Comparison of ENCODE assay signal across 1 cellular context in genomic region chr2:234691968-234692955, GRCh38.
TF ChIP-seq lines count a peak whose summit lies in the region.

No MANE protein-coding gene starts in this region.

TF ChIP-seq in HepG2, 621 proteins besides CTCF, POLR2A, EP300 and RAD21 (continued from another document and continues in another):
- TF ChIP-seq, protein P1, sequence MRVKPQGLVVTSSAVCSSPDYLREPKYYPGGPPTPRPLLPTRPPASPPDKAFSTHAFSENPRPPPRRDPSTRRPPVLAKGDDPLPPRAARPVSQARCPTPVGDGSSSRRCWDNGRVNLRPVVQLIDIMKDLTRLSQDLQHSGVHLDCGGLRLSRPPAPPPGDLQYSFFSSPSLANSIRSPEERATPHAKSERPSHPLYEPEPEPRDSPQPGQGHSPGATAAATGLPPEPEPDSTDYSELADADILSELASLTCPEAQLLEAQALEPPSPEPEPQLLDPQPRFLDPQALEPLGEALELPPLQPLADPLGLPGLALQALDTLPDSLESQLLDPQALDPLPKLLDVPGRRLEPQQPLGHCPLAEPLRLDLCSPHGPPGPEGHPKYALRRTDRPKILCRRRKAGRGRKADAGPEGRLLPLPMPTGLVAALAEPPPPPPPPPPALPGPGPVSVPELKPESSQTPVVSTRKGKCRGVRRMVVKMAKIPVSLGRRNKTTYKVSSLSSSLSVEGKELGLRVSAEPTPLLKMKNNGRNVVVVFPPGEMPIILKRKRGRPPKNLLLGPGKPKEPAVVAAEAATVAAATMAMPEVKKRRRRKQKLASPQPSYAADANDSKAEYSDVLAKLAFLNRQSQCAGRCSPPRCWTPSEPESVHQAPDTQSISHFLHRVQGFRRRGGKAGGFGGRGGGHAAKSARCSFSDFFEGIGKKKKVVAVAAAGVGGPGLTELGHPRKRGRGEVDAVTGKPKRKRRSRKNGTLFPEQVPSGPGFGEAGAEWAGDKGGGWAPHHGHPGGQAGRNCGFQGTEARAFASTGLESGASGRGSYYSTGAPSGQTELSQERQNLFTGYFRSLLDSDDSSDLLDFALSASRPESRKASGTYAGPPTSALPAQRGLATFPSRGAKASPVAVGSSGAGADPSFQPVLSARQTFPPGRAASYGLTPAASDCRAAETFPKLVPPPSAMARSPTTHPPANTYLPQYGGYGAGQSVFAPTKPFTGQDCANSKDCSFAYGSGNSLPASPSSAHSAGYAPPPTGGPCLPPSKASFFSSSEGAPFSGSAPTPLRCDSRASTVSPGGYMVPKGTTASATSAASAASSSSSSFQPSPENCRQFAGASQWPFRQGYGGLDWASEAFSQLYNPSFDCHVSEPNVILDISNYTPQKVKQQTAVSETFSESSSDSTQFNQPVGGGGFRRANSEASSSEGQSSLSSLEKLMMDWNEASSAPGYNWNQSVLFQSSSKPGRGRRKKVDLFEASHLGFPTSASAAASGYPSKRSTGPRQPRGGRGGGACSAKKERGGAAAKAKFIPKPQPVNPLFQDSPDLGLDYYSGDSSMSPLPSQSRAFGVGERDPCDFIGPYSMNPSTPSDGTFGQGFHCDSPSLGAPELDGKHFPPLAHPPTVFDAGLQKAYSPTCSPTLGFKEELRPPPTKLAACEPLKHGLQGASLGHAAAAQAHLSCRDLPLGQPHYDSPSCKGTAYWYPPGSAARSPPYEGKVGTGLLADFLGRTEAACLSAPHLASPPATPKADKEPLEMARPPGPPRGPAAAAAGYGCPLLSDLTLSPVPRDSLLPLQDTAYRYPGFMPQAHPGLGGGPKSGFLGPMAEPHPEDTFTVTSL (CRISPR knock-in tag; IDR thresholded peaks at IDR 0.05; ENCODE audit: borderline replicate concordance): peak; percentile 82
- TF ChIP-seq ZNF607 (CRISPR knock-in tag; IDR thresholded peaks at IDR 0.05; ENCODE audit: borderline replicate concordance) (no peak), SNAI1 (CRISPR knock-in tag; IDR thresholded peaks at IDR 0.05; ENCODE audit: borderline replicate concordance) (no peak), ZFP82 (CRISPR knock-in tag; IDR thresholded peaks at IDR 0.05; ENCODE audit: borderline replicate concordance) (no peak), BCL6 (CRISPR knock-in tag; IDR thresholded peaks at IDR 0.05) (peak; percentile 71), KDM4B (CRISPR knock-in tag; IDR thresholded peaks at IDR 0.05) (no peak), ZNF484 (CRISPR knock-in tag; IDR thresholded peaks at IDR 0.05; ENCODE audit: borderline replicate concordance, low read depth) (no peak), ZNF256 (CRISPR knock-in tag; conservative IDR thresholded peaks at IDR 0.05) (no peak), PLRG1 (conservative IDR thresholded peaks at IDR 0.05) (no peak), TCF7 (IDR thresholded peaks at IDR 0.05; ENCODE audit: low read depth) (peak; percentile 56), DNMT3B (CRISPR knock-in tag; conservative IDR thresholded peaks at IDR 0.05) (no peak), MXI1 (IDR thresholded peaks at IDR 0.05; ENCODE audit: borderline replicate concordance, low read depth, low read length) (no peak), MZF1 (CRISPR knock-in tag; IDR thresholded peaks at IDR 0.05; ENCODE audit: borderline replicate concordance) (no peak), SP1 (IDR thresholded peaks at IDR 0.05) (no peak), SP1 (CRISPR knock-in tag; IDR thresholded peaks at IDR 0.05) (no peak), GABPA (IDR thresholded peaks at IDR 0.05; ENCODE audit: low read depth, low read length) (no peak), GABPA (CRISPR knock-in tag; IDR thresholded peaks at IDR 0.05; ENCODE audit: low read depth) (no peak), IKZF1 (IDR thresholded peaks at IDR 0.05) (no peak), TOE1 (CRISPR knock-in tag; IDR thresholded peaks at IDR 0.05) (peak; percentile 50; the same call in 1 of the 2 replicates), DPF2 (CRISPR knock-in tag; IDR thresholded peaks at IDR 0.05; ENCODE audit: borderline replicate concordance, low read depth) (no peak), KDM2A (CRISPR knock-in tag; IDR thresholded peaks at IDR 0.05; ENCODE audit: borderline replicate concordance, low read depth) (no peak), CREM (IDR thresholded peaks at IDR 0.05) (peak; percentile 83), CREM (CRISPR knock-in tag; IDR thresholded peaks at IDR 0.05) (no peak), MIXL1 (CRISPR knock-in tag; IDR thresholded peaks at IDR 0.05) (peak; percentile 70; the same call in 1 of the 2 replicates), ZNF234 (CRISPR knock-in tag; conservative IDR thresholded peaks at IDR 0.05) (no peak), SRSF4 (IDR thresholded peaks at IDR 0.05; ENCODE audit: low read depth, low read length, poor library complexity, severe bottlenecking) (no peak), REXO4 (CRISPR knock-in tag; IDR thresholded peaks at IDR 0.05; ENCODE audit: borderline replicate concordance) (no peak), NFRKB (IDR thresholded peaks at IDR 0.05) (no peak), ZNF816 (CRISPR knock-in tag; IDR thresholded peaks at IDR 0.05; ENCODE audit: borderline replicate concordance) (no peak), ZSCAN21 (CRISPR knock-in tag; IDR thresholded peaks at IDR 0.05; ENCODE audit: borderline replicate concordance) (no peak), ZNF713 (CRISPR knock-in tag; IDR thresholded peaks at IDR 0.05) (0 out of 2 replicates have a peak, but pooled peaks have one; percentile 17)
- TF ChIP-seq, protein P2, sequence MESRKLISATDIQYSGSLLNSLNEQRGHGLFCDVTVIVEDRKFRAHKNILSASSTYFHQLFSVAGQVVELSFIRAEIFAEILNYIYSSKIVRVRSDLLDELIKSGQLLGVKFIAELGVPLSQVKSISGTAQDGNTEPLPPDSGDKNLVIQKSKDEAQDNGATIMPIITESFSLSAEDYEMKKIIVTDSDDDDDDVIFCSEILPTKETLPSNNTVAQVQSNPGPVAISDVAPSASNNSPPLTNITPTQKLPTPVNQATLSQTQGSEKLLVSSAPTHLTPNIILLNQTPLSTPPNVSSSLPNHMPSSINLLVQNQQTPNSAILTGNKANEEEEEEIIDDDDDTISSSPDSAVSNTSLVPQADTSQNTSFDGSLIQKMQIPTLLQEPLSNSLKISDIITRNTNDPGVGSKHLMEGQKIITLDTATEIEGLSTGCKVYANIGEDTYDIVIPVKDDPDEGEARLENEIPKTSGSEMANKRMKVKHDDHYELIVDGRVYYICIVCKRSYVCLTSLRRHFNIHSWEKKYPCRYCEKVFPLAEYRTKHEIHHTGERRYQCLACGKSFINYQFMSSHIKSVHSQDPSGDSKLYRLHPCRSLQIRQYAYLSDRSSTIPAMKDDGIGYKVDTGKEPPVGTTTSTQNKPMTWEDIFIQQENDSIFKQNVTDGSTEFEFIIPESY (CRISPR knock-in tag; IDR thresholded peaks at IDR 0.05): peak; percentile 56; the same call in 1 of the 2 replicates
- TF ChIP-seq, protein P3, sequence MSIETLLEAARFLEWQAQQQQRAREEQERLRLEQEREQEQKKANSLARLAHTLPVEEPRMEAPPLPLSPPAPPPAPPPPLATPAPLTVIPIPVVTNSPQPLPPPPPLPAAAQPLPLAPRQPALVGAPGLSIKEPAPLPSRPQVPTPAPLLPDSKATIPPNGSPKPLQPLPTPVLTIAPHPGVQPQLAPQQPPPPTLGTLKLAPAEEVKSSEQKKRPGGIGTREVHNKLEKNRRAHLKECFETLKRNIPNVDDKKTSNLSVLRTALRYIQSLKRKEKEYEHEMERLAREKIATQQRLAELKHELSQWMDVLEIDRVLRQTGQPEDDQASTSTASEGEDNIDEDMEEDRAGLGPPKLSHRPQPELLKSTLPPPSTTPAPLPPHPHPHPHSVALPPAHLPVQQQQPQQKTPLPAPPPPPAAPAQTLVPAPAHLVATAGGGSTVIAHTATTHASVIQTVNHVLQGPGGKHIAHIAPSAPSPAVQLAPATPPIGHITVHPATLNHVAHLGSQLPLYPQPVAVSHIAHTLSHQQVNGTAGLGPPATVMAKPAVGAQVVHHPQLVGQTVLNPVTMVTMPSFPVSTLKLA (IDR thresholded peaks at IDR 0.05): no peak
- TF ChIP-seq, protein P4, sequence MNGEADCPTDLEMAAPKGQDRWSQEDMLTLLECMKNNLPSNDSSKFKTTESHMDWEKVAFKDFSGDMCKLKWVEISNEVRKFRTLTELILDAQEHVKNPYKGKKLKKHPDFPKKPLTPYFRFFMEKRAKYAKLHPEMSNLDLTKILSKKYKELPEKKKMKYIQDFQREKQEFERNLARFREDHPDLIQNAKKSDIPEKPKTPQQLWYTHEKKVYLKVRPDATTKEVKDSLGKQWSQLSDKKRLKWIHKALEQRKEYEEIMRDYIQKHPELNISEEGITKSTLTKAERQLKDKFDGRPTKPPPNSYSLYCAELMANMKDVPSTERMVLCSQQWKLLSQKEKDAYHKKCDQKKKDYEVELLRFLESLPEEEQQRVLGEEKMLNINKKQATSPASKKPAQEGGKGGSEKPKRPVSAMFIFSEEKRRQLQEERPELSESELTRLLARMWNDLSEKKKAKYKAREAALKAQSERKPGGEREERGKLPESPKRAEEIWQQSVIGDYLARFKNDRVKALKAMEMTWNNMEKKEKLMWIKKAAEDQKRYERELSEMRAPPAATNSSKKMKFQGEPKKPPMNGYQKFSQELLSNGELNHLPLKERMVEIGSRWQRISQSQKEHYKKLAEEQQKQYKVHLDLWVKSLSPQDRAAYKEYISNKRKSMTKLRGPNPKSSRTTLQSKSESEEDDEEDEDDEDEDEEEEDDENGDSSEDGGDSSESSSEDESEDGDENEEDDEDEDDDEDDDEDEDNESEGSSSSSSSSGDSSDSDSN (CRISPR knock-in tag; IDR thresholded peaks at IDR 0.05): no peak
- TF ChIP-seq, protein P5, sequence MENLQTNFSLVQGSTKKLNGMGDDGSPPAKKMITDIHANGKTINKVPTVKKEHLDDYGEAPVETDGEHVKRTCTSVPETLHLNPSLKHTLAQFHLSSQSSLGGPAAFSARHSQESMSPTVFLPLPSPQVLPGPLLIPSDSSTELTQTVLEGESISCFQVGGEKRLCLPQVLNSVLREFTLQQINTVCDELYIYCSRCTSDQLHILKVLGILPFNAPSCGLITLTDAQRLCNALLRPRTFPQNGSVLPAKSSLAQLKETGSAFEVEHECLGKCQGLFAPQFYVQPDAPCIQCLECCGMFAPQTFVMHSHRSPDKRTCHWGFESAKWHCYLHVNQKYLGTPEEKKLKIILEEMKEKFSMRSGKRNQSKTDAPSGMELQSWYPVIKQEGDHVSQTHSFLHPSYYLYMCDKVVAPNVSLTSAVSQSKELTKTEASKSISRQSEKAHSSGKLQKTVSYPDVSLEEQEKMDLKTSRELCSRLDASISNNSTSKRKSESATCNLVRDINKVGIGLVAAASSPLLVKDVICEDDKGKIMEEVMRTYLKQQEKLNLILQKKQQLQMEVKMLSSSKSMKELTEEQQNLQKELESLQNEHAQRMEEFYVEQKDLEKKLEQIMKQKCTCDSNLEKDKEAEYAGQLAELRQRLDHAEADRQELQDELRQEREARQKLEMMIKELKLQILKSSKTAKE (CRISPR knock-in tag; IDR thresholded peaks at IDR 0.05; ENCODE audit: borderline replicate concordance): no peak; the same call in 1 of the 2 replicates
- TF ChIP-seq, protein P6, sequence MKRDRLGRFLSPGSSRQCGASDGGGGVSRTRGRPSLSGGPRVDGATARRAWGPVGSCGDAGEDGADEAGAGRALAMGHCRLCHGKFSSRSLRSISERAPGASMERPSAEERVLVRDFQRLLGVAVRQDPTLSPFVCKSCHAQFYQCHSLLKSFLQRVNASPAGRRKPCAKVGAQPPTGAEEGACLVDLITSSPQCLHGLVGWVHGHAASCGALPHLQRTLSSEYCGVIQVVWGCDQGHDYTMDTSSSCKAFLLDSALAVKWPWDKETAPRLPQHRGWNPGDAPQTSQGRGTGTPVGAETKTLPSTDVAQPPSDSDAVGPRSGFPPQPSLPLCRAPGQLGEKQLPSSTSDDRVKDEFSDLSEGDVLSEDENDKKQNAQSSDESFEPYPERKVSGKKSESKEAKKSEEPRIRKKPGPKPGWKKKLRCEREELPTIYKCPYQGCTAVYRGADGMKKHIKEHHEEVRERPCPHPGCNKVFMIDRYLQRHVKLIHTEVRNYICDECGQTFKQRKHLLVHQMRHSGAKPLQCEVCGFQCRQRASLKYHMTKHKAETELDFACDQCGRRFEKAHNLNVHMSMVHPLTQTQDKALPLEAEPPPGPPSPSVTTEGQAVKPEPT (CRISPR knock-in tag; IDR thresholded peaks at IDR 0.05; ENCODE audit: low read depth): no peak
- TF ChIP-seq, protein P7, sequence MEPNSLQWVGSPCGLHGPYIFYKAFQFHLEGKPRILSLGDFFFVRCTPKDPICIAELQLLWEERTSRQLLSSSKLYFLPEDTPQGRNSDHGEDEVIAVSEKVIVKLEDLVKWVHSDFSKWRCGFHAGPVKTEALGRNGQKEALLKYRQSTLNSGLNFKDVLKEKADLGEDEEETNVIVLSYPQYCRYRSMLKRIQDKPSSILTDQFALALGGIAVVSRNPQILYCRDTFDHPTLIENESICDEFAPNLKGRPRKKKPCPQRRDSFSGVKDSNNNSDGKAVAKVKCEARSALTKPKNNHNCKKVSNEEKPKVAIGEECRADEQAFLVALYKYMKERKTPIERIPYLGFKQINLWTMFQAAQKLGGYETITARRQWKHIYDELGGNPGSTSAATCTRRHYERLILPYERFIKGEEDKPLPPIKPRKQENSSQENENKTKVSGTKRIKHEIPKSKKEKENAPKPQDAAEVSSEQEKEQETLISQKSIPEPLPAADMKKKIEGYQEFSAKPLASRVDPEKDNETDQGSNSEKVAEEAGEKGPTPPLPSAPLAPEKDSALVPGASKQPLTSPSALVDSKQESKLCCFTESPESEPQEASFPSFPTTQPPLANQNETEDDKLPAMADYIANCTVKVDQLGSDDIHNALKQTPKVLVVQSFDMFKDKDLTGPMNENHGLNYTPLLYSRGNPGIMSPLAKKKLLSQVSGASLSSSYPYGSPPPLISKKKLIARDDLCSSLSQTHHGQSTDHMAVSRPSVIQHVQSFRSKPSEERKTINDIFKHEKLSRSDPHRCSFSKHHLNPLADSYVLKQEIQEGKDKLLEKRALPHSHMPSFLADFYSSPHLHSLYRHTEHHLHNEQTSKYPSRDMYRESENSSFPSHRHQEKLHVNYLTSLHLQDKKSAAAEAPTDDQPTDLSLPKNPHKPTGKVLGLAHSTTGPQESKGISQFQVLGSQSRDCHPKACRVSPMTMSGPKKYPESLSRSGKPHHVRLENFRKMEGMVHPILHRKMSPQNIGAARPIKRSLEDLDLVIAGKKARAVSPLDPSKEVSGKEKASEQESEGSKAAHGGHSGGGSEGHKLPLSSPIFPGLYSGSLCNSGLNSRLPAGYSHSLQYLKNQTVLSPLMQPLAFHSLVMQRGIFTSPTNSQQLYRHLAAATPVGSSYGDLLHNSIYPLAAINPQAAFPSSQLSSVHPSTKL (CRISPR knock-in tag; IDR thresholded peaks at IDR 0.05): peak; percentile 78
- TF ChIP-seq, protein P8, sequence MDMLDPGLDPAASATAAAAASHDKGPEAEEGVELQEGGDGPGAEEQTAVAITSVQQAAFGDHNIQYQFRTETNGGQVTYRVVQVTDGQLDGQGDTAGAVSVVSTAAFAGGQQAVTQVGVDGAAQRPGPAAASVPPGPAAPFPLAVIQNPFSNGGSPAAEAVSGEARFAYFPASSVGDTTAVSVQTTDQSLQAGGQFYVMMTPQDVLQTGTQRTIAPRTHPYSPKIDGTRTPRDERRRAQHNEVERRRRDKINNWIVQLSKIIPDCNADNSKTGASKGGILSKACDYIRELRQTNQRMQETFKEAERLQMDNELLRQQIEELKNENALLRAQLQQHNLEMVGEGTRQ (IDR thresholded peaks at IDR 0.05; ENCODE audit: low read depth, low read length): no peak
- TF ChIP-seq, protein P8 (CRISPR knock-in tag; IDR thresholded peaks at IDR 0.05; ENCODE audit: borderline replicate concordance): no peak
